8 cellular contexts compared by ENCODE assay signal in genomic region chr6:88165877-88166492, GRCh38. TPM values are rescaled to one million over a fixed set of nuclear protein-coding genes. Genes with fewer than 3 reads are reported as not detected.
DNase-seq lines count a peak whose midpoint lies in the region; ATAC-seq, FAIRE-seq and TF ChIP-seq lines count a peak whose summit lies in the region.

Gene CNR1, minus strand, starts transcription at chr6:88166347. Its CDS starts 21,073 bp downstream, at chr6:88145274.

- DNase-seq in RCC 7860 (ENCODE audit: low spot score) (peak; percentile 31), coronary artery (ENCODE audit: low spot score) (no peak), medulla oblongata (ENCODE audit: extremely low spot score) (peak; percentile 48), HTR-8/SVneo (ENCODE audit: insufficient read length, low spot score) (no peak)

- no peaks in the 10 kb centered on the region for H3K9me2 ChIP-seq in DOHH2 (replicated peaks; ENCODE audit: control insufficient read depth, low read length)

- H3K4me3 ChIP-seq in DOHH2 (ENCODE audit: low read length) (peak within 1 kb of the TSS; percentile 80), coronary artery (peak within 1 kb of the TSS; percentile 78), thymus (ENCODE audit: low read length) (peak within 1 kb of the TSS; percentile 33)

- H4K20me1 ChIP-seq in DOHH2 (ENCODE audit: control insufficient read depth, insufficient read depth, low read depth, low read length) = 0 out of 2 replicates have a peak, but pooled peaks cover 7% of the 10 kb centered on the region

- no peak for FAIRE-seq in RCC 7860 (lab: Jason Lieb, UNC)
- no peak for FAIRE-seq in HTR-8/SVneo (lab: Jason Lieb, UNC)

- 2% methylated on average over 76 of the region's 76 CpGs for WGBS in thymus

- peaks cover 18% of the 10 kb centered on the region for H3F3A ChIP-seq in DOHH2 (ENCODE audit: control insufficient read depth, insufficient read depth)

- H3K27me3 ChIP-seq in DOHH2 (ENCODE audit: control insufficient read depth, low read length) (no peaks in the 10 kb centered on the region), thymus (ENCODE audit: control insufficient read depth, insufficient read depth) (peaks cover 43% of the 10 kb centered on the region)

- H3K4me2 ChIP-seq in DOHH2 (ENCODE audit: low read length) = peak within 1 kb of the TSS; percentile 96

- H3K27ac ChIP-seq in DOHH2 (ENCODE audit: low read depth, low read length) = peak within 1 kb of the TSS; percentile 79
- H3K27ac ChIP-seq in coronary artery = peak within 1 kb of the TSS in 1 of 2 donors; percentile 26
- peak within 1 kb of the TSS; percentile 3 for H3K27ac ChIP-seq in thymus (ENCODE audit: low read depth)

- peak; percentile 49 for ATAC-seq in GM19395 (IDR thresholded peaks at IDR 0.05; ENCODE audit: unreplicated experiment)
- ATAC-seq in HG03457 (IDR thresholded peaks at IDR 0.05; ENCODE audit: unreplicated experiment) = peak; percentile 46

- H3K9me3 ChIP-seq in DOHH2 (ENCODE audit: control insufficient read depth, insufficient read depth, low read length) = no peaks in the 10 kb centered on the region
- no peaks in the 10 kb centered on the region for H3K9me3 ChIP-seq in thymus (ENCODE audit: control insufficient read depth)

- TF ChIP-seq CTCF in DOHH2 (IDR thresholded peaks at IDR 0.05; ENCODE audit: low read depth, low read length, poor library complexity, severe bottlenecking) (peak; percentile 23), coronary artery (IDR thresholded peaks at IDR 0.05) (no peak)

- peaks cover 82% of the 10 kb centered on the region for H3K79me2 ChIP-seq in DOHH2 (ENCODE audit: control insufficient read depth, low read length)

- peaks cover 57% of the 10 kb centered on the region for H3K4me1 ChIP-seq in DOHH2 (ENCODE audit: control insufficient read depth, low read length)
- H3K4me1 ChIP-seq in thymus (ENCODE audit: control insufficient read depth, insufficient read depth, low read length) = no peaks in the 10 kb centered on the region

- H3K36me3 ChIP-seq in DOHH2 (ENCODE audit: control insufficient read depth, low read length) (peaks cover 66% of the 10 kb centered on the region), thymus (ENCODE audit: control insufficient read depth, insufficient read depth) (no peaks in the 10 kb centered on the region)

RNA-seq across cellular contexts. Expression of gene CNR1, which starts in this region (rescaled TPM):
- polyA plus RNA-seq in thymus = 2.6 TPM

Comparison
In these comparisons a context has a peak if more than half of its experiments do, and no peak if none do; other contexts are left out.
1. DNase-seq: peak in RCC 7860 (single experiment) and medulla oblongata (single experiment); none in coronary artery (single experiment) and HTR-8/SVneo (single experiment).
2. Peak in every context shown above with its lines, with median percentiles within 50 percentile points of each other: H3K4me3 ChIP-seq.